In the genomic region with DNA sequence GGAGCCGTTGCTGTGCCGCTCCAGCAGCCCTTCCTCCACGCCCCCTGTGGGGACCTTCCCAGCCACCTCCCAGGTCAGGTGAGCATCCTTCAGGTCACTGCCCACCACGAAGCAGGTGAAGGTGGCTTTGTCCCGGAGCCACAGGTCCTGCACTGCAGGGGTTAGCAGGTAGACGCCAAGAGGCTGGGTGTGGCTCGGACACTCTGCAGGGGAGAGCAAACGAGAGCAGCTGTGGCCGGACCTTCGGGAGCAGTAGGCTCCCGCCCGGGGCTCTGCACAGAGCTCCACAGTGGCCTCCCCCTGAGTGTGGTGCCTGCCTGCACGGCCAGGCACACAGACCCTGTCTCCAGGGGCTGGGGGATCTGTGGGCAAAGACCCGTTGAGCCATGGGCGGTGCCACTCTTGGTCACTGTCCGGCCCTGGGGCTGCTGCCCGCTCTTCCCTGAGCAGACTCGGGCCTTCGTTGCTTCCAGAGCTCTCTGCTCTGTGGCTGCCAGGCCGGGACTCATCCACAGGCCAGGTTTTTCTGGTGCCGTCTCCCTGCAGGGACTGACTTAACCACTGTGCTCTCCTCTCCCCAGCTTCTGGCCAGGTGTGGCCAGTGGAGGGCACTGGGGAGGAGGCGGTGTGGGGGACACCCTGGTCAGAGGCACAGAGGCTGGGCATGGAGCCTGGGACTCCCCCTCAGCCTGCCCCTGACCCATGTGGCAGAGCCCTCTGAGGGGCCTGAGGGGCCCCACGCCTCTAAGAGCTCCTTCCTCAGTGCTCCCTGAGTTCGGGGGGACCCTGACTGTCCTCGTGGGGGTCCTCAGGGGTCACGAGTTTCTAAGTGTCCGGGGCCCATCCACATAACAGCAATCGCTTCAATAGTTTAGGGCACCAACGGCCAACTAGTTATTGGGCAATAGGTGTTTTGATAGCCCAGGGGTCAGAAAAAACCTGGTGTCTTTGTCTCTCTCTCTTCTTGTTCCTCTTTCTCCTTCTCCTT, we compare ENCODE assay signal across 21 cellular contexts.
DNase-seq lines count a peak whose midpoint lies in the region; ATAC-seq, FAIRE-seq and TF ChIP-seq lines count a peak whose summit lies in the region.
"Had no signal": no experiment of that assay in that cellular context is flagged by ENCODE, and none has a peak within 500 bp of the region (broad histone marks: within the 10 kb centered on the region; RNA-seq: fewer than 3 reads in every experiment).

No MANE protein-coding gene starts in this region.

- no peak overlapping the region for H4K91ac ChIP-seq in trophoblast cell (ENCODE audit: low read depth, low read length)

- no peak for TF ChIP-seq EP300 in K562 (IDR thresholded peaks at IDR 0.05; ENCODE audit: low read length)

- in situ Hi-C loops in K562 (cut with MboI), result no loop called here

- H4K8ac ChIP-seq in trophoblast cell (ENCODE audit: low read depth, low read length), result no peak overlapping the region

- no peaks in the 10 kb centered on the region for H3K79me1 ChIP-seq in trophoblast cell (ENCODE audit: low read length)

- H4K20me1 ChIP-seq in K562 (replicated peaks; ENCODE audit: control insufficient read depth, insufficient read depth, low read length), result no peaks in the 10 kb centered on the region

- no peaks in the 10 kb centered on the region for H3K27me3 Mint-ChIP-seq in activated CD8-positive, alpha-beta memory T cell treated with anti-CD3 and anti-CD28 coated beads, Interleukin-2, amount 10 ng/mL, durations not matched to agents 7 days and 5 days
- H3K27me3 Mint-ChIP-seq: activated naive CD8-positive, alpha-beta T cell treated with anti-CD3 and anti-CD28 coated beads for 36 hours had no signal

- no peaks in the 10 kb centered on the region for H3K9me1 ChIP-seq in K562 (ENCODE audit: control insufficient read depth, insufficient read depth, low read length)

- H3K4me2 ChIP-seq in K562 (ENCODE audit: insufficient read depth, low read length) (no peak overlapping the region), trophoblast cell (ENCODE audit: low read length) (no peak overlapping the region)

- DNase-seq in activated CD8-positive, alpha-beta memory T cell treated with anti-CD3 and anti-CD28 coated beads, Interleukin-2, amount 10 ng/mL, durations not matched to agents 7 days and 5 days, result peak; percentile 36
- DNase-seq in activated CD8-positive, alpha-beta memory T cell treated with anti-CD3 and anti-CD28 coated beads for 24 hours, result no peak
- no peak for DNase-seq in GM12891 (ENCODE audit: insufficient read length, low spot score)
- DNase-seq in K562 (ENCODE audit: extremely low read depth in 1 of 4, low spot score in 3 of 4), result no peak
- no peak for DNase-seq in trophoblast cell
- DNase-seq in RWPE1 (ENCODE audit: low spot score), result no peak
- no peak for DNase-seq in A673 (ENCODE audit: low spot score)
- DNase-seq: ACHN; activated naive CD8-positive, alpha-beta T cell treated with anti-CD3 and anti-CD28 coated beads for 36 hours; DMS53; immature natural killer cell; KG1; NCI-H1092 treated with DMSO at 0.1 percent for 48 hours; NCI-H524 treated with DMSO at 0.1 percent for 48 hours; stimulated activated CD4-positive, alpha-beta T cell treated with anti-CD3 and anti-CD28 coated beads, Interleukin-2, amount 100 ng/mL, for 24 hours; stomach had no signal

- no peak overlapping the region for H2AFZ ChIP-seq in K562 (ENCODE audit: low read depth, low read length)
- no peak overlapping the region for H2AFZ ChIP-seq in trophoblast cell (ENCODE audit: insufficient read depth, low read length, poor library complexity)
- H2AFZ ChIP-seq: parathyroid adenoma had no signal

- H3K27me3 ChIP-seq in K562 (ENCODE audit: control insufficient read depth in 2 of 2, insufficient read depth in 2 of 2, low read length in 2 of 2) (no peaks in the 10 kb centered on the region; a peak in 1 of 5 replicates), trophoblast cell (ENCODE audit: insufficient read depth, low read length) (no peaks in the 10 kb centered on the region), A673 (replicated peaks; ENCODE audit: insufficient read depth, low read depth, low read length, poor library complexity) (peaks cover 27% of the 10 kb centered on the region)

- WGBS in K562 (ENCODE audit: insufficient coverage, low coverage, missing lambda C conversion rate), result 0% methylated on average over 15 of the region's 29 CpGs
- WGBS in trophoblast cell (ENCODE audit: extremely low coverage, insufficient coverage, insufficient read length), result no CpG with 5 or more reads among the region's 29 CpGs

- H3K14ac ChIP-seq in trophoblast cell (ENCODE audit: low read length), result no peak overlapping the region

- no peak overlapping the region for H3K27ac Mint-ChIP-seq in activated CD8-positive, alpha-beta memory T cell treated with anti-CD3 and anti-CD28 coated beads, Interleukin-2, amount 10 ng/mL, durations not matched to agents 7 days and 5 days
- H3K27ac Mint-ChIP-seq: activated naive CD8-positive, alpha-beta T cell treated with anti-CD3 and anti-CD28 coated beads for 36 hours; immature natural killer cell; T-helper 1 cell treated with Interleukin-12 subunit alpha and Interleukin-12 subunit beta and Interleukin-4 antibody, amounts not matched to agents 30 μg/mL and 1 μg/mL, for 36 hours had no signal

- H3K4me3 ChIP-seq in K562 (no peak overlapping the region), trophoblast cell (ENCODE audit: low read depth, low read length) (peak overlapping the region; percentile 46), A673 (ENCODE audit: low read depth, low read length, poor library complexity, severe bottlenecking) (no peak overlapping the region)
- H3K4me3 ChIP-seq: SJCRH30, stomach had no signal

- no peak overlapping the region for H4K12ac ChIP-seq in trophoblast cell (ENCODE audit: low read depth, low read length)

- H2BK12ac ChIP-seq in trophoblast cell (ENCODE audit: low read length), result no peak overlapping the region

- H3K36me3 ChIP-seq in K562 (ENCODE audit: control insufficient read depth, insufficient read depth, low read length), result no peaks in the 10 kb centered on the region
- peaks cover 0 to under 1% of the 10 kb centered on the region in 2 experiments for H3K36me3 ChIP-seq in trophoblast cell (ENCODE audit: control insufficient read depth in 1 of 2, insufficient read depth in 2 of 2, low read length in 2 of 2)
- no peaks in the 10 kb centered on the region for H3K36me3 ChIP-seq in A673 (ENCODE audit: insufficient read depth, low read length, poor library complexity, severe bottlenecking)
- H3K36me3 ChIP-seq: SJCRH30, stomach had no signal

- H3K36me3 Mint-ChIP-seq in activated CD8-positive, alpha-beta memory T cell treated with anti-CD3 and anti-CD28 coated beads, Interleukin-2, amount 10 ng/mL, durations not matched to agents 7 days and 5 days, result no peaks in the 10 kb centered on the region
- H3K36me3 Mint-ChIP-seq: activated naive CD8-positive, alpha-beta T cell treated with anti-CD3 and anti-CD28 coated beads for 36 hours; immature natural killer cell had no signal

- no peak overlapping the region for H3K23ac ChIP-seq in trophoblast cell (ENCODE audit: low read length)

- H3K4me3 Mint-ChIP-seq in activated CD8-positive, alpha-beta memory T cell treated with anti-CD3 and anti-CD28 coated beads, Interleukin-2, amount 10 ng/mL, durations not matched to agents 7 days and 5 days, result no peak overlapping the region
- H3K4me3 Mint-ChIP-seq: activated naive CD8-positive, alpha-beta T cell treated with anti-CD3 and anti-CD28 coated beads for 36 hours; immature natural killer cell; T-helper 1 cell treated with Interleukin-12 subunit alpha and Interleukin-12 subunit beta and Interleukin-4 antibody, amounts not matched to agents 30 μg/mL and 1 μg/mL, for 36 hours had no signal

- no peak overlapping the region for H3K18ac ChIP-seq in trophoblast cell (ENCODE audit: low read length)

- no peaks in the 10 kb centered on the region for H3K9me3 Mint-ChIP-seq in activated CD8-positive, alpha-beta memory T cell treated with anti-CD3 and anti-CD28 coated beads, Interleukin-2, amount 10 ng/mL, durations not matched to agents 7 days and 5 days (ENCODE audit: low read depth)
- H3K9me3 Mint-ChIP-seq: activated naive CD8-positive, alpha-beta T cell treated with anti-CD3 and anti-CD28 coated beads for 36 hours; immature natural killer cell; T-helper 1 cell treated with Interleukin-12 subunit alpha and Interleukin-12 subunit beta and Interleukin-4 antibody, amounts not matched to agents 30 μg/mL and 1 μg/mL, for 36 hours had no signal

- no peak for FAIRE-seq in GM12891 (lab: Jason Lieb, UNC)
- no peak for FAIRE-seq in K562 (lab: Jason Lieb, UNC)
- FAIRE-seq: endometrium had no signal

- H3K9me3 ChIP-seq in K562 (replicated peaks; ENCODE audit: control insufficient read depth, insufficient read depth, low read depth, low read length) (no peaks in the 10 kb centered on the region), trophoblast cell (ENCODE audit: insufficient read depth, low read depth, low read length) (peaks cover 85% of the 10 kb centered on the region), A673 (ENCODE audit: low read depth, low read length, poor library complexity, severe bottlenecking) (no peaks in the 10 kb centered on the region)
- H3K9me3 ChIP-seq: SJCRH30, stomach had no signal

- TF ChIP-seq RAD21 in K562 (CRISPR knock-in tag; conservative IDR thresholded peaks at IDR 0.05 in 1 of 2, IDR thresholded peaks at IDR 0.05 in 1 of 2), result no peak

- ATAC-seq in activated CD8-positive, alpha-beta memory T cell treated with anti-CD3 and anti-CD28 coated beads, Interleukin-2, amount 10 ng/mL, durations not matched to agents 7 days and 5 days, result no peak
- ATAC-seq in K562, result peak; percentile 53; the same call in 2 of the 3 replicates
- no peak for ATAC-seq in HG03521 (IDR thresholded peaks at IDR 0.05; ENCODE audit: unreplicated experiment)

- H3K4me1 Mint-ChIP-seq in activated CD8-positive, alpha-beta memory T cell treated with anti-CD3 and anti-CD28 coated beads, Interleukin-2, amount 10 ng/mL, durations not matched to agents 7 days and 5 days, result no peaks in the 10 kb centered on the region
- H3K4me1 Mint-ChIP-seq: activated naive CD8-positive, alpha-beta T cell treated with anti-CD3 and anti-CD28 coated beads for 36 hours had no signal

- POLR2A ChIA-PET in K562 (lab: Yijun Ruan, JAX), result no interaction called here
- POLR2A ChIA-PET in RWPE1 (lab: Yijun Ruan, JAX; ENCODE audit: low non-redundant PET), result no interaction called here
- POLR2A ChIA-PET in A673 (lab: Charles Lee; ENCODE audit: low non-redundant PET), result no interaction called here

- CTCF ChIA-PET in activated CD8-positive, alpha-beta memory T cell treated with anti-CD3 and anti-CD28 coated beads, Interleukin-2, amount 10 ng/mL, durations not matched to agents 7 days and 5 days (lab: Charles Lee), result interaction anchor here (1.4 kb wide), 1 partner anchor 12 kb away, joined by 4 read pairs; no protein-coding TSS in a partner anchor
- CTCF ChIA-PET in K562 (lab: Yijun Ruan, JAX; ENCODE audit: low intra/inter-chr PET ratio) (no interaction called here), RWPE1 (lab: Yijun Ruan, JAX) (no interaction called here), A673 (lab: Charles Lee) (no interaction called here)

- H2AK5ac ChIP-seq in trophoblast cell (ENCODE audit: low read length), result no peak overlapping the region

- H2BK5ac ChIP-seq in trophoblast cell (ENCODE audit: low read depth, low read length, poor library complexity), result no peak overlapping the region

- H2BK120ac ChIP-seq in trophoblast cell (ENCODE audit: insufficient read depth, low read length, poor library complexity), result no peak overlapping the region

- H3K27ac ChIP-seq in K562 (ENCODE audit: extremely low read depth, low read depth, low read length) (no peak overlapping the region), trophoblast cell (ENCODE audit: low read depth, low read length) (no peak overlapping the region), RWPE1 (no peak overlapping the region), A673 (ENCODE audit: low read depth, low read length, poor library complexity, severe bottlenecking) (no peak overlapping the region)
- H3K27ac ChIP-seq: parathyroid adenoma, SJCRH30, stomach had no signal

- no peaks in the 10 kb centered on the region for H3K4me1 ChIP-seq in K562 (replicated peaks in 1 of 2; ENCODE audit: control insufficient read depth in 2 of 2, insufficient read depth in 2 of 2, low read length in 2 of 2)
- no peaks in the 10 kb centered on the region for H3K4me1 ChIP-seq in trophoblast cell (ENCODE audit: control insufficient read depth in 1 of 2, insufficient read depth in 2 of 2, low read length in 2 of 2)
- H3K4me1 ChIP-seq in A673 (ENCODE audit: insufficient read depth, low read length, poor library complexity, severe bottlenecking), result no peaks in the 10 kb centered on the region
- H3K4me1 ChIP-seq: parathyroid adenoma, SJCRH30, stomach had no signal

- H3K9ac ChIP-seq in K562 (ENCODE audit: insufficient read depth in 1 of 2, low read depth in 2 of 2, low read length in 2 of 2), result no peak overlapping the region
- no peak overlapping the region for H3K9ac ChIP-seq in trophoblast cell (ENCODE audit: low read length)
- H3K9ac ChIP-seq: parathyroid adenoma had no signal

- TF ChIP-seq CTCF in K562 (IDR thresholded peaks at IDR 0.05 in 2 of 3, conservative IDR thresholded peaks at IDR 0.05 in 1 of 3; ENCODE audit: insufficient read depth in 2 of 3, low read depth in 1 of 3, low read length in 3 of 3) (no peak), RWPE1 (conservative IDR thresholded peaks at IDR 0.05; ENCODE audit: low read depth) (no peak), A673 (conservative IDR thresholded peaks at IDR 0.05; ENCODE audit: low read depth, low read length) (no peak)

- no TSS peak for BruUV-seq in K562 (replicated peaks; lab: Mats Ljungman, UMichigan)
- BruUV-seq in A673 (replicated peaks; lab: Mats Ljungman, UMichigan), result no TSS peak

- intact Hi-C loops in K562 (cut with micrococcal nuclease), result no loop called here
- intact Hi-C loops in A673 (cut with micrococcal nuclease; ENCODE audit: unreplicated experiment), result no loop called here

- peak; percentile 35; the same call in 1 of the 2 replicates for TF ChIP-seq POLR2A in GM12891 (IDR thresholded peaks at IDR 0.05; ENCODE audit: low read depth, low read length)
- TF ChIP-seq POLR2A in K562 (conservative IDR thresholded peaks at IDR 0.05), result no peak

- H3K4ac ChIP-seq in trophoblast cell (ENCODE audit: low read depth, low read length), result no peak overlapping the region

- H3K79me2 ChIP-seq in K562 (ENCODE audit: control insufficient read depth, insufficient read depth, low read length) (no peaks in the 10 kb centered on the region), trophoblast cell (ENCODE audit: control insufficient read depth, insufficient read depth, low read length, poor library complexity) (no peaks in the 10 kb centered on the region)
- H3K79me2 ChIP-seq: parathyroid adenoma had no signal
